ENCODE assay signal across 11 cellular contexts in the genomic region with DNA sequence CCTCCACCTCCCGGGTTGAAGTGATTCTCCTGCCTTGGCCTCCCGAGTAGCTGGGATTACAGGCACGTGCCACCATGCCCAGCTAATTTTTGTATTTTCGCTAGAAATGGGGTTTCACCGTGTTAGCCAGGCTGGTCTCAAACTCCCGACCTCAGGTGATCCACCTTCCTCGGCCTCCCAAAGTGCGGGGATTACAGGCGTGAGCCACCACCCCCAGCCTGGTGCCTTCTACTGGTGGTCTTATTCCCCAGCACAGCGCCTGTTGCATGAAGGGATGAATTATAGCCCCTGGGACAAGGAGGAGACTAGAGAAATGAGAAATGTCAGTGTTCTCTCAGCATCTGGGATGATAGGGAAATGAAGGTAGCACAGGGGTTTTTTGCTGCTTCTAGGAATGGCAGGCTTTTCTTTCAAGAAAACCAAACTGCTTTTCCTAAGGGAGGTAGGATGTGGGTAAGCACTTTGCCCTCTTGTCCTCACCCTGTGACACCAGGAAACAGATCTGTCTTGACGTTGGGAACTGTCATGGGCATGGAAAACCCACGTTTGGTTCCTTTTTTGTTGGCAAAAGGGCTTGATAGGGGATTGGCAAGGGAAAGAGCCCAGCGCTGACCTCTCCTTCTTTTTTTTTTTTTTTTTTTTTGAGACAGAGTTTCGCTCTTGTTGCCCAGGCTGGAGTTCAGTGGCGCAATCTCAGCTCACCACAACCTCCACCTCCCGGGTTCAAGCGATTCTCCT. TPM values are rescaled to one million over a fixed set of nuclear protein-coding genes. Genes with fewer than 3 reads are reported as not detected.
A peak's percentile ranks its signal among the peaks of the same experiment; 100 is the strongest.
DNase-seq lines count a peak whose midpoint lies in the region; FAIRE-seq and TF ChIP-seq lines count a peak whose summit lies in the region.
"Not testable (repeated sequence)": the region's sequence is repeated elsewhere in the genome, so short reads cannot be mapped to it uniquely, and the experiment has no call there.
"Had no signal": no experiment of that assay in that cellular context is flagged by ENCODE, and none has a peak within 500 bp of the region (broad histone marks: within the 10 kb centered on the region; RNA-seq: fewer than 3 reads in every experiment).

No MANE protein-coding gene starts in this region.

- H3K9ac ChIP-seq in endothelial cell of umbilical vein (replicated peaks; ENCODE audit: extremely low read depth, insufficient read depth, low read length): peak overlapping the region; percentile 68
- H3K9ac ChIP-seq in rectal smooth muscle tissue (ENCODE audit: low read length): not testable (repeated sequence)

- H3K9me3 ChIP-seq in AG04450 (ENCODE audit: control insufficient read depth, insufficient read depth, low read length); ascending aorta; endothelial cell of umbilical vein (replicated peaks; ENCODE audit: control insufficient read depth, insufficient read depth, low read length); left ventricle myocardium inferior (replicated peaks); testis: not testable (repeated sequence)

- not testable (repeated sequence) for H3K36me3 ChIP-seq in ascending aorta; endothelial cell of umbilical vein (ENCODE audit: control insufficient read depth in 2 of 2, extremely low read depth in 1 of 2, insufficient read depth in 2 of 2, low read length in 2 of 2); left ventricle myocardium inferior; rectal smooth muscle tissue (ENCODE audit: control insufficient read depth, insufficient read depth, low read length); testis (ENCODE audit: low read depth, missing control alignments)

- dilution Hi-C loops in endothelial cell of umbilical vein (cut with MboI; ENCODE audit: extremely low pct_ligation_motif_present, low sequenced_read_pairs): not testable (repeated sequence)

- intact Hi-C loops in ascending aorta (cut with DNase I): loop anchor here (10.0 kb wide), 2 partner anchors 676 to 1414 kb away; a partner anchor contains a TSS
- intact Hi-C loops in endothelial cell of umbilical vein (cut with micrococcal nuclease): loop anchor here (1.0 kb wide), 2 partner anchors 19 to 79 kb away; a partner anchor contains a TSS
- intact Hi-C loops in left ventricle myocardium inferior (cut with micrococcal nuclease); testis (cut with DNase I; ENCODE audit: low total_unique reads): not testable (repeated sequence)

- not testable (repeated sequence) for H2AFZ ChIP-seq in endothelial cell of umbilical vein (ENCODE audit: low read depth, low read length)

- peak; percentile 58 for FAIRE-seq in endothelial cell of umbilical vein (lab: Jason Lieb, UNC)

- not testable (repeated sequence) for TF ChIP-seq POLR2A in endothelial cell of umbilical vein (IDR thresholded peaks at IDR 0.05; ENCODE audit: low read depth, low read length); testis (IDR thresholded peaks at IDR 0.05)

- H3K27me3 ChIP-seq in AG04450 (ENCODE audit: control insufficient read depth, insufficient read depth, low read length); ascending aorta; endothelial cell of umbilical vein (ENCODE audit: control insufficient read depth in 2 of 2, insufficient read depth in 2 of 2, low read length in 2 of 2); rectal smooth muscle tissue (ENCODE audit: control insufficient read depth, insufficient read depth, low read length); testis: not testable (repeated sequence)
- H3K27me3 ChIP-seq in left ventricle myocardium inferior (ENCODE audit: low read depth): peaks cover 36% of the 10 kb centered on the region

- peaks cover 4 to 47% of the 10 kb centered on the region in 2 donors for H3K4me1 ChIP-seq in ascending aorta
- H3K4me1 ChIP-seq in endothelial cell of umbilical vein (ENCODE audit: control insufficient read depth, extremely low read depth, insufficient read depth, low read length): peaks cover 13% of the 10 kb centered on the region
- peaks cover 23% of the 10 kb centered on the region for H3K4me1 ChIP-seq in left ventricle myocardium inferior
- not testable (repeated sequence) for H3K4me1 ChIP-seq in rectal smooth muscle tissue (ENCODE audit: control insufficient read depth, insufficient read depth, low read length)
- H3K4me1 ChIP-seq in testis: peaks cover 32% of the 10 kb centered on the region

- not testable (repeated sequence) for H3K9me1 ChIP-seq in endothelial cell of umbilical vein (replicated peaks; ENCODE audit: control insufficient read depth, extremely low read depth, insufficient read depth, low read length)

- TF ChIP-seq CTCF in AG04450 (IDR thresholded peaks at IDR 0.05; ENCODE audit: low read depth, low read length); ascending aorta (IDR thresholded peaks at IDR 0.05); endothelial cell of umbilical vein (IDR thresholded peaks at IDR 0.05; ENCODE audit: extremely low read depth in 1 of 2, insufficient read depth in 1 of 2, low read depth in 1 of 2, low read length in 2 of 2); left ventricle myocardium inferior (IDR thresholded peaks at IDR 0.05; ENCODE audit: borderline replicate concordance); testis (IDR thresholded peaks at IDR 0.05): not testable (repeated sequence)

- 68 to 71% methylated on average over 14 to 17 of the region's 17 CpGs for WGBS in testis, 2 donors

- H3K27ac ChIP-seq in AG04450 (ENCODE audit: low read depth, low read length) (peak overlapping the region; percentile 98), ascending aorta (peak overlapping the region; percentile 99), endothelial cell of umbilical vein (ENCODE audit: insufficient read depth, low read depth, low read length) (peak overlapping the region; percentile 99), left ventricle myocardium inferior (replicated peaks) (peak overlapping the region; percentile 95), rectal smooth muscle tissue (ENCODE audit: low read depth, low read length) (peak overlapping the region; percentile 59), testis (peak overlapping the region; percentile 83 to 95)

- not testable (repeated sequence) for H4K20me1 ChIP-seq in endothelial cell of umbilical vein (replicated peaks; ENCODE audit: control insufficient read depth, extremely low read depth, insufficient read depth, low read length)

- H3K4me2 ChIP-seq in endothelial cell of umbilical vein (ENCODE audit: insufficient read depth, low read length): peak overlapping the region; percentile 1

- not testable (repeated sequence) for H3K79me2 ChIP-seq in endothelial cell of umbilical vein (ENCODE audit: control insufficient read depth, insufficient read depth, low read length)

- H3K4me3 ChIP-seq in AG04450 (ENCODE audit: low read depth, low read length); endothelial cell of umbilical vein (replicated peaks in 1 of 3; ENCODE audit: insufficient read depth in 1 of 3, low read depth in 1 of 3, low read length in 3 of 3); rectal smooth muscle tissue (ENCODE audit: low read length); testis: not testable (repeated sequence)
- H3K4me3 ChIP-seq in ascending aorta (peak overlapping the region in 1 of 2 donors; percentile 26), left ventricle myocardium inferior (peak overlapping the region; percentile 44)

- not testable (repeated sequence) for DNase-seq in AG04450 (ENCODE audit: low read depth, low spot score); ascending aorta (ENCODE audit: low spot score in 2 of 2); endothelial cell of umbilical vein (ENCODE audit: low read depth, low spot score); left ventricle myocardium inferior; testis
- DNase-seq in MV-4-11 (lab: John Stamatoyannopoulos, UW) (peak; percentile 21), mesenteric fat pad (ENCODE audit: low spot score) (peak; percentile 1)

- TSS peak; percentile 75 for BruUV-seq in endothelial cell of umbilical vein (replicated peaks; lab: Mats Ljungman, UMichigan)

- POLR2A ChIA-PET in AG04450 (lab: Yijun Ruan, JAX) (interaction anchor here (0.7 to 2.7 kb wide), 4 partner anchors 13 to 102 kb away, joined by 3 to 25 read pairs (median 12); a partner anchor contains a TSS), endothelial cell of umbilical vein (lab: Charles Lee) (interaction anchor here (0.7 to 2.1 kb wide), 3 partner anchors 19 to 81 kb away, joined by 3 to 25 read pairs (median 9); a partner anchor contains a TSS)

- CTCF ChIA-PET in AG04450 (lab: Charles Lee) (interaction anchor here (0.5 to 1.8 kb wide), 3 partner anchors 79 to 788 kb away, joined by 3 to 12 read pairs (median 5); no protein-coding TSS in a partner anchor), endothelial cell of umbilical vein (lab: Charles Lee) (interaction anchor here (1.0 to 3.8 kb wide), 3 partner anchors 13 to 31 kb away, joined by 4 to 23 read pairs (median 10); a partner anchor contains a TSS)

RNA-seq across cellular contexts. Expression of a gene that starts 5.9 kb away (rescaled TPM):
- polyA plus RNA-seq in AG04450 (2011; rRNA removed): 43.8 and 46.3 TPM in 2 replicates
- 14.9 and 22.3 TPM in 2 replicates for polyA minus RNA-seq in AG04450 (2011; rRNA and poly(A)+ RNA removed)
- 37.5 TPM for total RNA-seq in ascending aorta
- total RNA-seq in endothelial cell of umbilical vein: 0.31 and 0.78 TPM in 2 replicates
- polyA plus RNA-seq in endothelial cell of umbilical vein: 1.6 and 2.0 TPM in 2 replicates
- 1.7 and 2.2 TPM in 2 replicates for polyA plus RNA-seq in endothelial cell of umbilical vein (2011; cell fraction: cytosol; rRNA removed)
- 3.2 and 4.1 TPM in 2 replicates for polyA plus RNA-seq in endothelial cell of umbilical vein (2011; cell fraction: nucleus; rRNA removed)
- 2.1 and 3.2 TPM in 2 replicates for polyA plus RNA-seq in endothelial cell of umbilical vein (2012)
- polyA minus RNA-seq in endothelial cell of umbilical vein: 0.93 and 1.3 TPM in 2 replicates
- not detected for polyA minus RNA-seq in endothelial cell of umbilical vein (2011; cell fraction: cytosol; rRNA and poly(A)+ RNA removed)
- 1.2 TPM in 1 of 2 replicates, not detected in the other for polyA minus RNA-seq in endothelial cell of umbilical vein (2011; cell fraction: nucleus; rRNA and poly(A)+ RNA removed)
- 2.2 TPM for total RNA-seq in left ventricle myocardium inferior
- total RNA-seq in mesenteric fat pad: 774 TPM
- total RNA-seq in testis: 1 to 10 TPM; 1.3 TPM
- 6.5 TPM for polyA plus RNA-seq in testis (ENCODE audit: insufficient read depth, low read depth, low replicate concordance)
- total RNA-seq: CD4-positive, alpha-beta T cell; frontal cortex had no signal
- polyA plus RNA-seq: IgD-negative memory B cell had no signal

RNA-seq across cellular contexts. Expression of a gene that starts 19.3 kb away (rescaled TPM):
- 10.9 and 15.0 TPM in 2 replicates for polyA plus RNA-seq in AG04450 (2011; rRNA removed)
- polyA minus RNA-seq in AG04450 (2011; rRNA and poly(A)+ RNA removed): 12.3 and 16.6 TPM in 2 replicates
- 26.1 TPM for total RNA-seq in ascending aorta
- 29.7 and 33.3 TPM in 2 replicates for total RNA-seq in endothelial cell of umbilical vein
- 15.7 and 16.0 TPM in 2 replicates for polyA plus RNA-seq in endothelial cell of umbilical vein
- 14.4 and 15.0 TPM in 2 replicates for polyA plus RNA-seq in endothelial cell of umbilical vein (2011; cell fraction: cytosol; rRNA removed)
- 7.0 and 7.4 TPM in 2 replicates for polyA plus RNA-seq in endothelial cell of umbilical vein (2011; cell fraction: nucleus; rRNA removed)
- polyA plus RNA-seq in endothelial cell of umbilical vein (2012): 24.0 and 24.1 TPM in 2 replicates
- 11.1 and 19.5 TPM in 2 replicates for polyA minus RNA-seq in endothelial cell of umbilical vein
- polyA minus RNA-seq in endothelial cell of umbilical vein (2011; cell fraction: cytosol; rRNA and poly(A)+ RNA removed): 11.3 TPM
- 5.2 and 6.0 TPM in 2 replicates for polyA minus RNA-seq in endothelial cell of umbilical vein (2011; cell fraction: nucleus; rRNA and poly(A)+ RNA removed)
- total RNA-seq in left ventricle myocardium inferior: 18.6 TPM
- 28.1 TPM for total RNA-seq in mesenteric fat pad
- 10 to 100 TPM; 74.6 to 75.4 TPM for total RNA-seq in testis
- polyA plus RNA-seq in testis (ENCODE audit: insufficient read depth, low read depth, low replicate concordance): 67.6 TPM

RNA-seq across cellular contexts. Expression of a gene that starts 30.8 kb away (rescaled TPM):
- polyA plus RNA-seq in AG04450 (2011; rRNA removed) (40.9 and 49.3 TPM in 2 replicates), endothelial cell of umbilical vein (70.4 and 111 TPM in 2 replicates), testis (ENCODE audit: insufficient read depth, low read depth, low replicate concordance) (82.4 TPM)
- 50.3 and 57.7 TPM in 2 replicates for polyA minus RNA-seq in AG04450 (2011; rRNA and poly(A)+ RNA removed)
- total RNA-seq in ascending aorta (13.8 TPM), endothelial cell of umbilical vein (55.0 and 57.8 TPM in 2 replicates), left ventricle myocardium inferior (13.3 TPM), mesenteric fat pad (49.7 TPM), testis (10 to 100 TPM; 16.2 to 18.6 TPM)
- polyA plus RNA-seq in endothelial cell of umbilical vein (2011; cell fraction: cytosol; rRNA removed): 60.4 and 65.3 TPM in 2 replicates
- 22.9 and 28.0 TPM in 2 replicates for polyA plus RNA-seq in endothelial cell of umbilical vein (2011; cell fraction: nucleus; rRNA removed)
- polyA plus RNA-seq in endothelial cell of umbilical vein (2012): 59.2 and 74.3 TPM in 2 replicates
- polyA minus RNA-seq in endothelial cell of umbilical vein: 85.2 and 109 TPM in 2 replicates
- polyA minus RNA-seq in endothelial cell of umbilical vein (2011; cell fraction: cytosol; rRNA and poly(A)+ RNA removed): 47.1 TPM
- polyA minus RNA-seq in endothelial cell of umbilical vein (2011; cell fraction: nucleus; rRNA and poly(A)+ RNA removed): 19.0 and 31.2 TPM in 2 replicates

RNA-seq across cellular contexts. Expression of a gene that starts 31.1 kb away (rescaled TPM):
- polyA plus RNA-seq in AG04450 (2011; rRNA removed) (129 and 178 TPM in 2 replicates), endothelial cell of umbilical vein (101 and 108 TPM in 2 replicates), testis (ENCODE audit: insufficient read depth, low read depth, low replicate concordance) (99.2 TPM)
- polyA minus RNA-seq in AG04450 (2011; rRNA and poly(A)+ RNA removed): 19.0 and 29.3 TPM in 2 replicates
- total RNA-seq in ascending aorta (13.4 TPM), endothelial cell of umbilical vein (88.1 and 101 TPM in 2 replicates), left ventricle myocardium inferior (53.2 TPM), mesenteric fat pad (39.0 TPM), testis (10 to 100 TPM; 88.3 to 96.3 TPM)
- 113 and 114 TPM in 2 replicates for polyA plus RNA-seq in endothelial cell of umbilical vein (2011; cell fraction: cytosol; rRNA removed)
- 57.2 and 74.4 TPM in 2 replicates for polyA plus RNA-seq in endothelial cell of umbilical vein (2011; cell fraction: nucleus; rRNA removed)
- 139 and 163 TPM in 2 replicates for polyA plus RNA-seq in endothelial cell of umbilical vein (2012)
- polyA minus RNA-seq in endothelial cell of umbilical vein: 45.1 and 56.5 TPM in 2 replicates
- 22.4 TPM for polyA minus RNA-seq in endothelial cell of umbilical vein (2011; cell fraction: cytosol; rRNA and poly(A)+ RNA removed)
- 25.4 and 37.1 TPM in 2 replicates for polyA minus RNA-seq in endothelial cell of umbilical vein (2011; cell fraction: nucleus; rRNA and poly(A)+ RNA removed)

Comparison
In these comparisons a context has a peak if more than half of its experiments do, and no peak if none do; other contexts are left out.
1. RNA of a gene that starts 5.9 kb away (total RNA-seq): 774 TPM in mesenteric fat pad (single experiment); 37.5 TPM in ascending aorta (single experiment), 2.2 TPM in left ventricle myocardium inferior (single experiment), 1.3 TPM in testis and 0.31 to 0.78 TPM in endothelial cell of umbilical vein; every median in the first group is over 10 times any median in the second.
2. Peak in every context shown above with its lines, with median percentiles within 50 percentile points of each other: H3K27ac ChIP-seq.